ENCODE assay signal across 2 cellular contexts in genomic region chr13:33794576-33794975, GRCh38.
TF ChIP-seq lines count a peak whose summit lies in the region.

No MANE protein-coding gene starts in this region.

TF ChIP-seq in endothelial cell of umbilical vein, 7 proteins besides CTCF, POLR2A, EP300 and RAD21:
- no peak for TF ChIP-seq MAX (IDR thresholded peaks at IDR 0.05; ENCODE audit: insufficient read depth, insufficient read length)
- TF ChIP-seq POLR2AphosphoS5 (IDR thresholded peaks at IDR 0.05; ENCODE audit: insufficient read depth, low read depth, low read length): no peak
- no peak for TF ChIP-seq EZH2 (IDR thresholded peaks at IDR 0.05; ENCODE audit: borderline replicate concordance, low read depth, low read length, severe bottlenecking)
- no peak for TF ChIP-seq FOS (IDR thresholded peaks at IDR 0.05; ENCODE audit: borderline replicate concordance, insufficient read depth, low read length)
- TF ChIP-seq MYC (IDR thresholded peaks at IDR 0.05; ENCODE audit: low read depth, low read length): no peak
- TF ChIP-seq GATA2 (IDR thresholded peaks at IDR 0.05; ENCODE audit: insufficient read depth, insufficient read length, low read depth, low read length): no peak
- TF ChIP-seq JUN (IDR thresholded peaks at IDR 0.05; ENCODE audit: borderline replicate concordance, insufficient read depth, insufficient read length, low read depth): no peak

TF ChIP-seq in GM23338, 12 proteins besides CTCF, POLR2A, EP300 and RAD21:
- TF ChIP-seq CREB1 (CRISPR knock-in tag; IDR thresholded peaks at IDR 0.05; ENCODE audit: low read depth) (no peak), STAT1 (IDR thresholded peaks at IDR 0.05; ENCODE audit: unreplicated experiment) (no peak), ZNF114 (CRISPR knock-in tag; IDR thresholded peaks at IDR 0.05) (no peak), ZNF331 (CRISPR knock-in tag; IDR thresholded peaks at IDR 0.05; ENCODE audit: low read depth) (no peak), ZNF462 (CRISPR knock-in tag; IDR thresholded peaks at IDR 0.05) (no peak), POLR2AphosphoS5 (IDR thresholded peaks at IDR 0.05; ENCODE audit: low read depth) (no peak), EZH2 (IDR thresholded peaks at IDR 0.05; ENCODE audit: low read depth, unreplicated experiment) (no peak)
